ENCODE assay signal across 8 cellular contexts in the genomic region with DNA sequence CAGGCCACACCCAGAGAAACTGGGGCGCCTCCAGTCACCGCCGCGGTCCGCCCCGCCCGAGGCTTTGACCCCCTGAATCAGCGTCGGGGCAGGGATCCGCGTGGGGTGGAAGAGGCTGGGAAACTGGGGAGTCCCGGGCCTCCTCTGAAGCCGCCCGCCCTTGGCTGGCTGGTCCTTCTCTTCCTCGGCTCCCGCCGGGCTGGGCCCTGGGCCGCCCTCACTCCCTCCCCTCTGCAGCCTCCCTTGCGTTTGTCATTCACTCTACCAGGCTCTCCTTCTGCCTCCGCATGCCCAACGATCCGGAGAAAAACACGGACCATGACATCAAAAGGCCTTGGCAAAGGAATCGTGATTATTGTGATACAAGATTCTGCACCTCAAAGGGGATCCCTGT. TPM values are rescaled to one million over a fixed set of nuclear protein-coding genes. Genes with fewer than 3 reads are reported as not detected.
DNase-seq lines count a peak whose midpoint lies in the region; ATAC-seq and TF ChIP-seq lines count a peak whose summit lies in the region.
"Not testable (repeated sequence)": the region's sequence is repeated elsewhere in the genome, so short reads cannot be mapped to it uniquely, and the experiment has no call there.
"Had no signal": no experiment of that assay in that cellular context is flagged by ENCODE, and none has a peak within 500 bp of the region (broad histone marks: within the 10 kb centered on the region; RNA-seq: fewer than 3 reads in every experiment).

No MANE protein-coding gene starts in this region.

- not testable (repeated sequence) for TF ChIP-seq EP300 in suprapubic skin (IDR thresholded peaks at IDR 0.05)

- not testable (repeated sequence) for H3K4me1 ChIP-seq in GM23338 (ENCODE audit: insufficient read depth); ascending aorta; esophagus squamous epithelium; hepatocyte (ENCODE audit: insufficient read depth); mesodermal cell (ENCODE audit: control insufficient read depth, insufficient read depth, low read length, poor library complexity, severe bottlenecking); trophoblast cell (ENCODE audit: control insufficient read depth in 1 of 2, insufficient read depth in 2 of 2, low read length in 2 of 2); suprapubic skin

- H3K4me3 Mint-ChIP-seq in GM23338 = peak overlapping the region; percentile 68

- H3K23ac ChIP-seq in trophoblast cell (ENCODE audit: low read length) = not testable (repeated sequence)

- not testable (repeated sequence) for H3K79me1 ChIP-seq in trophoblast cell (ENCODE audit: low read length)

- not testable (repeated sequence) for H3K9ac ChIP-seq in trophoblast cell (ENCODE audit: low read length)

- not testable (repeated sequence) for H4K91ac ChIP-seq in trophoblast cell (ENCODE audit: low read depth, low read length)

- not testable (repeated sequence) for H3K79me2 ChIP-seq in GM23338 (replicated peaks; ENCODE audit: insufficient read depth); hepatocyte; trophoblast cell (ENCODE audit: control insufficient read depth, insufficient read depth, low read length, poor library complexity)

- H3F3A ChIP-seq in GM23338 (replicated peaks; ENCODE audit: low read depth) = not testable (repeated sequence)

- TF ChIP-seq CTCF in GM23338 (conservative IDR thresholded peaks at IDR 0.05; ENCODE audit: low read depth in 2 of 2); ascending aorta (IDR thresholded peaks at IDR 0.05); esophagus squamous epithelium (IDR thresholded peaks at IDR 0.05); hepatocyte (IDR thresholded peaks at IDR 0.05; ENCODE audit: poor library complexity); suprapubic skin (IDR thresholded peaks at IDR 0.05): not testable (repeated sequence)

- H3K27me3 Mint-ChIP-seq in GM23338 (ENCODE audit: insufficient read depth, low read depth, poor library complexity) = not testable (repeated sequence)

- H4K12ac ChIP-seq in trophoblast cell (ENCODE audit: low read depth, low read length) = not testable (repeated sequence)

- not testable (repeated sequence) for H3K27ac Mint-ChIP-seq in GM23338

- H2AFZ ChIP-seq in GM23338; hepatocyte; trophoblast cell (ENCODE audit: insufficient read depth, low read length, poor library complexity): not testable (repeated sequence)

- H3K18ac ChIP-seq in trophoblast cell (ENCODE audit: low read length) = not testable (repeated sequence)

- ATAC-seq in GM23338 = peak; percentile 49

- H2BK120ac ChIP-seq in trophoblast cell (ENCODE audit: insufficient read depth, low read length, poor library complexity) = not testable (repeated sequence)

- H2BK12ac ChIP-seq in trophoblast cell (ENCODE audit: low read length) = not testable (repeated sequence)

- intact Hi-C loops in ascending aorta (cut with DNase I); esophagus squamous epithelium (cut with DNase I): not testable (repeated sequence)

- H3K27ac ChIP-seq in GM23338 (ENCODE audit: low read depth); hepatocyte; mesodermal cell (ENCODE audit: low read depth, low read length, severe bottlenecking); trophoblast cell (ENCODE audit: low read depth, low read length); suprapubic skin: not testable (repeated sequence)
- peak overlapping the region in 1 of 2 donors; percentile 86 for H3K27ac ChIP-seq in ascending aorta
- peak overlapping the region in 2 of 4 donors; percentile 44 to 83 for H3K27ac ChIP-seq in esophagus squamous epithelium

- not testable (repeated sequence) for H3K9me3 ChIP-seq in ascending aorta; esophagus squamous epithelium; hepatocyte (ENCODE audit: low read depth); mesodermal cell (ENCODE audit: control insufficient read depth, low read length); trophoblast cell (ENCODE audit: insufficient read depth, low read depth, low read length); suprapubic skin

- not testable (repeated sequence) for H2AK5ac ChIP-seq in trophoblast cell (ENCODE audit: low read length)

- H3K9me3 Mint-ChIP-seq in GM23338 = not testable (repeated sequence)

- not testable (repeated sequence) for DNase-seq in GM23338 (ENCODE audit: low spot score); ascending aorta (ENCODE audit: low spot score in 2 of 2); esophagus squamous epithelium (lab: John Stamatoyannopoulos, UW); hepatocyte (ENCODE audit: low spot score); trophoblast cell; suprapubic skin (ENCODE audit: low spot score in 2 of 2)

- H3K4me1 Mint-ChIP-seq in GM23338 = not testable (repeated sequence)

- not testable (repeated sequence) for H3K27me3 ChIP-seq in GM23338 (ENCODE audit: insufficient read depth); ascending aorta; esophagus squamous epithelium; hepatocyte; trophoblast cell (ENCODE audit: insufficient read depth, low read length); suprapubic skin

- not testable (repeated sequence) for TF ChIP-seq POLR2A in esophagus squamous epithelium (IDR thresholded peaks at IDR 0.05); suprapubic skin (IDR thresholded peaks at IDR 0.05)

- H4K8ac ChIP-seq in trophoblast cell (ENCODE audit: low read depth, low read length) = not testable (repeated sequence)

- not testable (repeated sequence) for H3K4ac ChIP-seq in trophoblast cell (ENCODE audit: low read depth, low read length)

- H3K4me2 ChIP-seq in GM23338 (peak overlapping the region; percentile 43; the same call in 1 of the 2 replicates), hepatocyte (peak overlapping the region; percentile 61), trophoblast cell (ENCODE audit: low read length) (peak overlapping the region; percentile 39)

- not testable (repeated sequence) for H3K36me3 Mint-ChIP-seq in GM23338 (ENCODE audit: low read depth)

- WGBS in esophagus squamous epithelium, 2 donors = no CpG with 5 or more reads among the region's 24 CpGs
- WGBS in hepatocyte (ENCODE audit: low lambda C conversion rate, missing lambda C conversion rate) = 62% methylated on average over 7 of the region's 24 CpGs
- WGBS in mesodermal cell (ENCODE audit: insufficient coverage in 2 of 2), 2 experiments = no CpG with 5 or more reads among the region's 24 CpGs
- WGBS in trophoblast cell (ENCODE audit: extremely low coverage, insufficient coverage, insufficient read length) = no CpG with 5 or more reads among the region's 24 CpGs
- WGBS in suprapubic skin = no CpG with 5 or more reads among the region's 24 CpGs

- H2BK5ac ChIP-seq in trophoblast cell (ENCODE audit: low read depth, low read length, poor library complexity) = not testable (repeated sequence)

- not testable (repeated sequence) for H3K36me3 ChIP-seq in GM23338 (ENCODE audit: insufficient read depth); ascending aorta; esophagus squamous epithelium; hepatocyte (replicated peaks; ENCODE audit: insufficient read depth, low read depth); mesodermal cell (ENCODE audit: control insufficient read depth, insufficient read depth, low read length); trophoblast cell (ENCODE audit: control insufficient read depth in 1 of 2, insufficient read depth in 2 of 2, low read length in 2 of 2); suprapubic skin

- not testable (repeated sequence) for H4K20me1 ChIP-seq in GM23338 (replicated peaks; ENCODE audit: insufficient read depth); hepatocyte (ENCODE audit: insufficient read depth, poor library complexity, severe bottlenecking)

- not testable (repeated sequence) for H3K9me2 ChIP-seq in GM23338 (ENCODE audit: insufficient read depth); hepatocyte (replicated peaks; ENCODE audit: insufficient read depth)

- H3K4me3 ChIP-seq in GM23338 = 0 out of 2 replicates have a peak overlapping the region, but pooled peaks have one; percentile 40
- H3K4me3 ChIP-seq in ascending aorta = peak overlapping the region; percentile 76 to 80
- H3K4me3 ChIP-seq in esophagus squamous epithelium = peak overlapping the region in 3 of 4 donors; percentile 36 to 74 (median 49)
- not testable (repeated sequence) for H3K4me3 ChIP-seq in hepatocyte; trophoblast cell (ENCODE audit: low read depth, low read length)
- H3K4me3 ChIP-seq in mesodermal cell (ENCODE audit: extremely low read depth, insufficient read depth, low read length, poor library complexity, severe bottlenecking) = peak overlapping the region; percentile 16
- H3K4me3 ChIP-seq in suprapubic skin = peak overlapping the region; percentile 44

- H3K14ac ChIP-seq in trophoblast cell (ENCODE audit: low read length) = not testable (repeated sequence)

RNA-seq across cellular contexts. Expression of a gene that starts 14.5 kb away (rescaled TPM):
- total RNA-seq in GM23338 (2014; rRNA removed; shearing (Covaris generic)) = 0.16 and 0.90 TPM in 2 replicates
- polyA plus RNA-seq in GM23338 (2016; fragmentation: Nextera tagmentation; extraction: Ambion mirVana) = 0.13 and 0.23 TPM in 2 replicates
- total RNA-seq in ascending aorta = 25.2 TPM
- 1 to 10 TPM in 2 of 4 donors, under 1 TPM in 2; 0.45 to 1.3 (median 0.99) TPM for total RNA-seq in esophagus squamous epithelium
- 1.3 and 1.9 TPM in 2 replicates for total RNA-seq in hepatocyte
- 0.26 and 0.37 TPM in 2 replicates for polyA plus RNA-seq in hepatocyte
- 1.5 TPM for polyA plus RNA-seq in mesodermal cell (2013, experiment 1 of 2)
- polyA plus RNA-seq in mesodermal cell (2013, experiment 2 of 2) = 1.7 TPM
- polyA plus RNA-seq in trophoblast cell (2013) = 0.44 and 0.57 TPM in 2 replicates
- 1 to 10 TPM in 3 of 4 donors, under 1 TPM in 1; 0.87 to 2.9 (median 1.5) TPM for total RNA-seq in suprapubic skin
- polyA plus RNA-seq: AG04450 had no signal
